Comparison of ENCODE assay signal across 9 cellular contexts in genomic region chr3:155745795-155746550, GRCh38. TPM values are rescaled to one million over a fixed set of nuclear protein-coding genes. Genes with fewer than 3 reads are reported as not detected.
DNase-seq lines count a peak whose midpoint lies in the region; ATAC-seq, FAIRE-seq and TF ChIP-seq lines count a peak whose summit lies in the region.
"Had no signal": no experiment of that assay in that cellular context is flagged by ENCODE, and none has a peak within 500 bp of the region (broad histone marks: within the 10 kb centered on the region; RNA-seq: fewer than 3 reads in every experiment).

No MANE protein-coding gene starts in this region.

- H3K27me3 ChIP-seq in tibial nerve: no peaks in the 10 kb centered on the region

- H3K4me1 ChIP-seq in kidney (ENCODE audit: control insufficient read depth in 1 of 2, insufficient read depth in 1 of 2, low read depth in 1 of 2, low read length in 2 of 2): no peaks in the 10 kb centered on the region
- H3K4me1 ChIP-seq in tibial nerve: peaks cover 0 to 21% (median 0%) of the 10 kb centered on the region in 4 donors
- peaks cover 9% of the 10 kb centered on the region for H3K4me1 ChIP-seq in OCI-LY7 (ENCODE audit: insufficient read depth, low read length, poor library complexity, severe bottlenecking)

- TF ChIP-seq EP300 in tibial nerve (IDR thresholded peaks at IDR 0.05): no peak

- WGBS in tibial nerve, 2 donors: 17 to 30% methylated on average over 19 of the region's 19 CpGs

- H3K9me3 ChIP-seq in kidney (ENCODE audit: control insufficient read depth in 1 of 2, low read length in 2 of 2) (no peaks in the 10 kb centered on the region), tibial nerve (no peaks in the 10 kb centered on the region), OCI-LY7 (ENCODE audit: low read length) (no peaks in the 10 kb centered on the region)
- H3K9me3 ChIP-seq: adrenal gland had no signal

- POLR2A ChIA-PET in OCI-LY7 (lab: Charles Lee): no interaction called here

- ATAC-seq in HG03565 (IDR thresholded peaks at IDR 0.05; ENCODE audit: unreplicated experiment) (no peak), GM21367 (IDR thresholded peaks at IDR 0.05; ENCODE audit: unreplicated experiment) (no peak)

- H4K20me1 ChIP-seq in OCI-LY7 (ENCODE audit: insufficient read depth, low read length): no peaks in the 10 kb centered on the region

- no peaks in the 10 kb centered on the region for H3K79me2 ChIP-seq in OCI-LY7 (ENCODE audit: insufficient read depth, low read depth, low read length)

- peak overlapping the region; percentile 10 to 37 for H3K9ac ChIP-seq in kidney (ENCODE audit: low read length in 2 of 2)

- H3K27ac ChIP-seq in kidney (ENCODE audit: low read depth in 2 of 2, low read length in 2 of 2): no peak overlapping the region
- peak overlapping the region in 1 of 4 donors; percentile 26 for H3K27ac ChIP-seq in tibial nerve
- no peak overlapping the region for H3K27ac ChIP-seq in OCI-LY7 (ENCODE audit: low read depth, low read length, poor library complexity, severe bottlenecking)
- H3K27ac ChIP-seq: adrenal gland had no signal

- in situ Hi-C loops in astrocyte of the spinal cord (cut with HindIII; ENCODE audit: low sequenced_read_pairs): no loop called here

- H3K9me2 ChIP-seq in OCI-LY7 (ENCODE audit: insufficient read depth, low read length): no peaks in the 10 kb centered on the region

- BruUV-seq in OCI-LY7 (replicated peaks; lab: Mats Ljungman, UMichigan): no TSS peak

- H3K4me3 ChIP-seq in astrocyte of the spinal cord (ENCODE audit: low read depth, low read length): no peak overlapping the region
- H3K4me3 ChIP-seq in kidney (ENCODE audit: low read length in 2 of 2): peak overlapping the region; percentile 64 to 88
- peak overlapping the region; percentile 38 to 71 (median 66) for H3K4me3 ChIP-seq in tibial nerve
- H3K4me3 ChIP-seq in OCI-LY7 (ENCODE audit: low read depth, low read length, poor library complexity, severe bottlenecking): no peak overlapping the region

- intact Hi-C loops in kidney (cut with DNase I): no loop called here
- intact Hi-C loops in OCI-LY7 (cut with micrococcal nuclease; ENCODE audit: unreplicated experiment): no loop called here

- no peak overlapping the region for H2AFZ ChIP-seq in OCI-LY7 (ENCODE audit: low read length)

- no peak for TF ChIP-seq POLR2A in tibial nerve (IDR thresholded peaks at IDR 0.05)

- CTCF ChIA-PET in OCI-LY7 (lab: Charles Lee; ENCODE audit: unreplicated experiment): no interaction called here

- H3K4me2 ChIP-seq in OCI-LY7 (ENCODE audit: low read length): no peak overlapping the region

- H3K36me3 ChIP-seq in kidney (ENCODE audit: control insufficient read depth in 1 of 2, insufficient read depth in 2 of 2, low read length in 2 of 2): no peaks in the 10 kb centered on the region
- no peaks in the 10 kb centered on the region for H3K36me3 ChIP-seq in tibial nerve
- H3K36me3 ChIP-seq in OCI-LY7 (ENCODE audit: insufficient read depth, low read length): no peaks in the 10 kb centered on the region
- H3K36me3 ChIP-seq: adrenal gland had no signal

- TF ChIP-seq CTCF in astrocyte of the spinal cord (IDR thresholded peaks at IDR 0.05; ENCODE audit: low read depth, low read length): no peak
- TF ChIP-seq CTCF in kidney (IDR thresholded peaks at IDR 0.05; ENCODE audit: borderline replicate concordance, extremely low read depth, insufficient read depth): no peak
- no peak for TF ChIP-seq CTCF in tibial nerve (IDR thresholded peaks at IDR 0.05)
- no peak for TF ChIP-seq CTCF in OCI-LY7 (conservative IDR thresholded peaks at IDR 0.05; ENCODE audit: low read length)

- FAIRE-seq in kidney (lab: Jason Lieb, UNC): no peak

- DNase-seq in D341Med (ENCODE audit: low spot score) (peak; percentile 75), NCI-H146 (lab: John Stamatoyannopoulos, UW) (peak; percentile 71), astrocyte of the spinal cord (ENCODE audit: low read depth, low spot score) (peak; percentile 48), kidney (no peak), tibial nerve (ENCODE audit: low spot score in 2 of 2) (no peak), OCI-LY7 (ENCODE audit: low spot score) (no peak)

RNA-seq across cellular contexts. Expression of gene PLCH1, which starts 1.1 kb away (rescaled TPM):
- total RNA-seq in kidney (9.6 TPM), tibial nerve (1 to 10 TPM; 1.4 to 7.0 (median 2.0) TPM), OCI-LY7 (2022) (not detected in 2 replicates)
- polyA plus RNA-seq in kidney (ENCODE audit: insufficient read depth, low read depth, low replicate concordance): 1.6 TPM
- total RNA-seq in OCI-LY7 (2014; rRNA removed; shearing (Covaris generic)): 0.06 TPM in 1 of 2 replicates, not detected in the other

Comparison
In these comparisons a context has a peak if more than half of its experiments do, and no peak if none do; other contexts are left out.
1. DNase-seq: peak in D341Med (single experiment), NCI-H146 (single experiment) and astrocyte of the spinal cord (single experiment); none in kidney (single experiment), tibial nerve (0 of 2) and OCI-LY7 (single experiment).
2. H3K4me3 ChIP-seq: peak in kidney (2 of 2) and tibial nerve (4 of 4); none in astrocyte of the spinal cord (single experiment) and OCI-LY7 (single experiment).